18 cellular contexts compared by ENCODE assay signal in the genomic region with DNA sequence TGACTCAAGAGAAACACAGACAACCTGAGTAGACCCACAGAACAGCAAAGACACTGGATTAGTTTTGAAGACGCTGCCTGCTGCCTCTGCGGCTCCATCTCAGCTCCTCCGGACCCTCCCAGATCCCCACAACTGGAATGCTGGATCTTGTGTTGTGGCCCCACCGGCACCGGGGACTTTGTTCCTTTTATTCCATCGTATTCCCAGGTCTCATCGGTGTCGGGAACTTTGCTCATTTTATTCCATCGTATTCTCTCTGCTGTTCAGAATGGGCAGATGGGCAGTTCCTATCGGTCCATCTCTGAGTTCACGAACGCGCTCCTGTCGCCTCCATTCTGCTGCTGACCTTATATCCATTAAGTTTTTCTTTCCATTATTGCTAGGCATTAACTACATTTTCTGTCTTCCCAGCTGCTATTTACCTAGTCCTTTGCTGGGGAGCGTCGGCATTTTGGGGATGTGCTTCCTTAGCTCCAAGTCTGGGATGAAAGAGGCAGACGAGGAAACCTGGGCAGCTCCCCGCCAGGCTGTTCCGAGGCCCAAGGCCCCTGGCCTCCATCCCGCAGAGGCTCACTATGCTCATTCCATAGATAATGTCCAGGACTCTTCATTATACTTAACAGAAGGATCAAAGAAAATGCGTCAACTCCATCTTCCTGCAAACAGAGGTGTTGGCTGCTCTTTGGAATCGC.
A peak's percentile ranks its signal among the peaks of the same experiment; 100 is the strongest.
DNase-seq lines count a peak whose midpoint lies in the region; ATAC-seq and TF ChIP-seq lines count a peak whose summit lies in the region.
"Had no signal": no experiment of that assay in that cellular context is flagged by ENCODE, and none has a peak within 500 bp of the region (broad histone marks: within the 10 kb centered on the region; RNA-seq: fewer than 3 reads in every experiment).

No MANE protein-coding gene starts in this region.

- CTCF ChIA-PET in activated CD8-positive, alpha-beta T cell treated with anti-CD3 and anti-CD28 coated beads for 36 hours (lab: Charles Lee) = interaction anchor here (1.1 to 1.6 kb wide), 6 partner anchors 9 to 192 kb away, joined by 3 to 4 read pairs (median 3); partner anchors contain the start of gene MAD1L1
- CTCF ChIA-PET in activated CD8-positive, alpha-beta T cell treated with anti-CD3 and anti-CD28 coated beads, Interleukin-2, amount 10 ng/mL, durations not matched to agents 7 days and 5 days (lab: Charles Lee) = interaction anchor here (1.4 to 2.9 kb wide), 2 partner anchors 9 to 59 kb away, joined by 4 to 7 read pairs; no protein-coding TSS in a partner anchor
- CTCF ChIA-PET in CD4-positive, alpha-beta memory T cell (lab: Charles Lee; ENCODE audit: partially characterized antibody) = interaction anchor here (1.4 to 1.5 kb wide), 2 partner anchors 12 to 48 kb away, joined by 3 read pairs; no protein-coding TSS in a partner anchor
- CTCF ChIA-PET in activated CD4-positive, alpha-beta T cell treated with anti-CD3 and anti-CD28 coated beads for 36 hours (lab: Charles Lee) = interaction anchor here (0.6 to 1.3 kb wide), 5 partner anchors 28 to 1881 kb away, joined by 3 read pairs; no protein-coding TSS in a partner anchor

- H3K27me3 ChIP-seq in H7 (ENCODE audit: control insufficient read depth, insufficient read depth, low read length) = no peaks in the 10 kb centered on the region
- H3K27me3 ChIP-seq in sigmoid colon = no peaks in the 10 kb centered on the region
- no peaks in the 10 kb centered on the region for H3K27me3 ChIP-seq in CD4-positive, alpha-beta memory T cell (ENCODE audit: insufficient read depth, low read length)
- H3K27me3 ChIP-seq: transverse colon had no signal

- H3K4me1 ChIP-seq in sigmoid colon = peaks cover 0 to 12% (median 10%) of the 10 kb centered on the region in 4 donors
- peaks cover 13% of the 10 kb centered on the region for H3K4me1 ChIP-seq in CD4-positive, alpha-beta memory T cell (ENCODE audit: insufficient read depth, low read length)

- POLR2A ChIA-PET in activated CD8-positive, alpha-beta T cell treated with anti-CD3 and anti-CD28 coated beads for 36 hours (lab: Charles Lee) = interaction anchor here (0.6 to 3.2 kb wide), 2 partner anchors 101 to 566 kb away, joined by 3 to 10 read pairs; no protein-coding TSS in a partner anchor
- POLR2A ChIA-PET in activated CD8-positive, alpha-beta T cell treated with anti-CD3 and anti-CD28 coated beads, Interleukin-2, amount 10 ng/mL, durations not matched to agents 7 days and 5 days (lab: Charles Lee) = no interaction called here
- POLR2A ChIA-PET in CD4-positive, alpha-beta memory T cell (lab: Charles Lee; ENCODE audit: partially characterized antibody) = interaction anchor here (2.5 kb wide), 1 partner anchor 100 kb away, joined by 8 read pairs; no protein-coding TSS in a partner anchor
- POLR2A ChIA-PET in activated CD4-positive, alpha-beta T cell treated with anti-CD3 and anti-CD28 coated beads for 36 hours (lab: Charles Lee) = interaction anchor here (0.6 to 0.7 kb wide), 2 partner anchors 8 to 54 kb away, joined by 3 read pairs; no protein-coding TSS in a partner anchor

- TF ChIP-seq CTCF in activated CD8-positive, alpha-beta T cell treated with anti-CD3 and anti-CD28 coated beads for 36 hours (IDR thresholded peaks at IDR 0.05) = no peak
- no peak for TF ChIP-seq CTCF in sigmoid colon (IDR thresholded peaks at IDR 0.05)

- intact Hi-C loops in activated CD8-positive, alpha-beta T cell treated with anti-CD3 and anti-CD28 coated beads for 36 hours (cut with micrococcal nuclease) = no loop called here
- intact Hi-C loops in left colon (cut with DNase I, micrococcal nuclease) = no loop called here
- intact Hi-C loops in sigmoid colon (cut with DNase I) = no loop called here
- intact Hi-C loops in CD4-positive, alpha-beta memory T cell (cut with micrococcal nuclease) = no loop called here
- intact Hi-C loops in activated CD4-positive, alpha-beta T cell treated with anti-CD3 and anti-CD28 coated beads for 36 hours (cut with DNase I, micrococcal nuclease) = no loop called here

- peaks cover 12% of the 10 kb centered on the region for H3K36me3 Mint-ChIP-seq in activated CD8-positive, alpha-beta T cell treated with anti-CD3 and anti-CD28 coated beads for 36 hours (ENCODE audit: low read depth)
- peaks cover 20% of the 10 kb centered on the region for H3K36me3 Mint-ChIP-seq in activated CD8-positive, alpha-beta T cell treated with anti-CD3 and anti-CD28 coated beads, Interleukin-2, amount 10 ng/mL, durations not matched to agents 7 days and 5 days (ENCODE audit: low read depth)
- H3K36me3 Mint-ChIP-seq in CD4-positive, alpha-beta memory T cell = peaks cover 0 to 3% of the 10 kb centered on the region in 2 donors
- H3K36me3 Mint-ChIP-seq in activated CD4-positive, alpha-beta T cell treated with anti-CD3 and anti-CD28 coated beads for 36 hours (ENCODE audit: low read depth) = peaks cover 5% of the 10 kb centered on the region

- peak overlapping the region; percentile 7 for H3K27ac Mint-ChIP-seq in activated CD8-positive, alpha-beta T cell treated with anti-CD3 and anti-CD28 coated beads for 36 hours
- no peak overlapping the region for H3K27ac Mint-ChIP-seq in activated CD8-positive, alpha-beta T cell treated with anti-CD3 and anti-CD28 coated beads, Interleukin-2, amount 10 ng/mL, durations not matched to agents 7 days and 5 days
- peak overlapping the region in 1 of 7 donors; percentile 73 for H3K27ac Mint-ChIP-seq in CD4-positive, alpha-beta memory T cell
- no peak overlapping the region for H3K27ac Mint-ChIP-seq in activated CD4-positive, alpha-beta T cell treated with anti-CD3 and anti-CD28 coated beads for 36 hours

- H3K9me3 Mint-ChIP-seq in activated CD8-positive, alpha-beta T cell treated with anti-CD3 and anti-CD28 coated beads for 36 hours = no peaks in the 10 kb centered on the region
- no peaks in the 10 kb centered on the region for H3K9me3 Mint-ChIP-seq in activated CD8-positive, alpha-beta T cell treated with anti-CD3 and anti-CD28 coated beads, Interleukin-2, amount 10 ng/mL, durations not matched to agents 7 days and 5 days (ENCODE audit: insufficient read depth)
- H3K9me3 Mint-ChIP-seq in CD4-positive, alpha-beta memory T cell = peaks cover 0 to 3% (median 0%) of the 10 kb centered on the region in 8 donors
- H3K9me3 Mint-ChIP-seq in activated CD4-positive, alpha-beta T cell treated with anti-CD3 and anti-CD28 coated beads for 36 hours (ENCODE audit: low read depth) = no peaks in the 10 kb centered on the region

- H3K27ac ChIP-seq in sigmoid colon = no peak overlapping the region
- H3K27ac ChIP-seq in CD4-positive, alpha-beta memory T cell (ENCODE audit: low read depth, low read length) = no peak overlapping the region
- H3K27ac ChIP-seq: epithelial cell of prostate, transverse colon had no signal

- H3K9me3 ChIP-seq in sigmoid colon = no peaks in the 10 kb centered on the region
- no peaks in the 10 kb centered on the region for H3K9me3 ChIP-seq in CD4-positive, alpha-beta memory T cell (ENCODE audit: control insufficient read depth in 1 of 2, low read length in 2 of 2)
- H3K9me3 ChIP-seq: transverse colon had no signal

- no peak overlapping the region for H3K4me3 ChIP-seq in H7 (ENCODE audit: insufficient read depth, low read depth, low read length)
- no peak overlapping the region for H3K4me3 ChIP-seq in sigmoid colon
- no peak overlapping the region for H3K4me3 ChIP-seq in CD4-positive, alpha-beta memory T cell (ENCODE audit: low read length in 2 of 2)
- H3K4me3 ChIP-seq: transverse colon had no signal

- no peak for ATAC-seq in activated CD8-positive, alpha-beta T cell treated with anti-CD3 and anti-CD28 coated beads for 36 hours
- no peak for ATAC-seq in activated CD8-positive, alpha-beta T cell treated with anti-CD3 and anti-CD28 coated beads, Interleukin-2, amount 10 ng/mL, durations not matched to agents 7 days and 5 days
- no peak for ATAC-seq in left colon
- no peak for ATAC-seq in GM18861 (IDR thresholded peaks at IDR 0.05; ENCODE audit: unreplicated experiment)
- ATAC-seq in activated CD4-positive, alpha-beta T cell treated with anti-CD3 and anti-CD28 coated beads for 36 hours = no peak

- peaks cover 56% of the 10 kb centered on the region for H3K4me1 Mint-ChIP-seq in activated CD8-positive, alpha-beta T cell treated with anti-CD3 and anti-CD28 coated beads for 36 hours (ENCODE audit: low read depth)
- peaks cover 50% of the 10 kb centered on the region for H3K4me1 Mint-ChIP-seq in activated CD8-positive, alpha-beta T cell treated with anti-CD3 and anti-CD28 coated beads, Interleukin-2, amount 10 ng/mL, durations not matched to agents 7 days and 5 days (ENCODE audit: low read depth)
- peaks cover 25 to 46% (median 33%) of the 10 kb centered on the region in 4 donors for H3K4me1 Mint-ChIP-seq in CD4-positive, alpha-beta memory T cell
- H3K4me1 Mint-ChIP-seq in activated CD4-positive, alpha-beta T cell treated with anti-CD3 and anti-CD28 coated beads for 36 hours = peaks cover 55% of the 10 kb centered on the region

- H3K27me3 Mint-ChIP-seq in activated CD8-positive, alpha-beta T cell treated with anti-CD3 and anti-CD28 coated beads for 36 hours = no peaks in the 10 kb centered on the region
- H3K27me3 Mint-ChIP-seq in activated CD8-positive, alpha-beta T cell treated with anti-CD3 and anti-CD28 coated beads, Interleukin-2, amount 10 ng/mL, durations not matched to agents 7 days and 5 days (ENCODE audit: low read depth) = no peaks in the 10 kb centered on the region
- no peaks in the 10 kb centered on the region for H3K27me3 Mint-ChIP-seq in CD4-positive, alpha-beta memory T cell
- H3K27me3 Mint-ChIP-seq in activated CD4-positive, alpha-beta T cell treated with anti-CD3 and anti-CD28 coated beads for 36 hours = no peaks in the 10 kb centered on the region

- DNase-seq in activated CD8-positive, alpha-beta T cell treated with anti-CD3 and anti-CD28 coated beads for 36 hours = no peak
- no peak for DNase-seq in activated CD8-positive, alpha-beta T cell treated with anti-CD3 and anti-CD28 coated beads, Interleukin-2, amount 10 ng/mL, durations not matched to agents 7 days and 5 days
- peak; percentile 43 for DNase-seq in H7
- DNase-seq in left colon = peak; percentile 1 to 5
- peak; percentile 9 for DNase-seq in sigmoid colon
- no peak for DNase-seq in CD4-positive, alpha-beta memory T cell
- DNase-seq in activated CD4-positive, alpha-beta T cell treated with anti-CD3 and anti-CD28 coated beads for 36 hours = no peak
- DNase-seq: activated gamma-delta T cell; dermis blood vessel endothelial cell; IMR-90; mammary epithelial cell; NCI-H774; stimulated activated CD4-positive, alpha-beta T cell treated with anti-CD3 and anti-CD28 coated beads, Interleukin-4, amount 100 ng/mL, for 24 hours; stimulated activated CD8-positive, alpha-beta memory T cell treated with anti-CD3 and anti-CD28 coated beads, Interleukin-4, amount 100 ng/mL, for 48 hours; transverse colon had no signal

- H3K4me3 Mint-ChIP-seq in activated CD8-positive, alpha-beta T cell treated with anti-CD3 and anti-CD28 coated beads for 36 hours = no peak overlapping the region
- no peak overlapping the region for H3K4me3 Mint-ChIP-seq in activated CD8-positive, alpha-beta T cell treated with anti-CD3 and anti-CD28 coated beads, Interleukin-2, amount 10 ng/mL, durations not matched to agents 7 days and 5 days
- H3K4me3 Mint-ChIP-seq in CD4-positive, alpha-beta memory T cell = no peak overlapping the region
- H3K4me3 Mint-ChIP-seq in activated CD4-positive, alpha-beta T cell treated with anti-CD3 and anti-CD28 coated beads for 36 hours = no peak overlapping the region
- H3K4me3 Mint-ChIP-seq: brain had no signal

- TF ChIP-seq EP300 in sigmoid colon (IDR thresholded peaks at IDR 0.05) = no peak

- WGBS in sigmoid colon, 2 donors = 96 to 98% methylated on average over 22 of the region's 22 CpGs

- TF ChIP-seq POLR2A in sigmoid colon (IDR thresholded peaks at IDR 0.05) = no peak

- H3K36me3 ChIP-seq in H7 (replicated peaks; ENCODE audit: control insufficient read depth, insufficient read depth, low read length) = no peaks in the 10 kb centered on the region
- peaks cover 0 to 7% (median 0%) of the 10 kb centered on the region in 4 donors for H3K36me3 ChIP-seq in sigmoid colon
- no peaks in the 10 kb centered on the region for H3K36me3 ChIP-seq in CD4-positive, alpha-beta memory T cell (ENCODE audit: insufficient read depth, low read length)

Comparison
In these comparisons a context has a peak if more than half of its experiments do, and no peak if none do; other contexts are left out.
1. DNase-seq: peak in H7 (single experiment), left colon (2 of 2) and sigmoid colon (single experiment); none in activated CD8-positive, alpha-beta T cell treated with anti-CD3 and anti-CD28 coated beads for 36 hours (single experiment), activated CD8-positive, alpha-beta T cell treated with anti-CD3 and anti-CD28 coated beads, Interleukin-2, amount 10 ng/mL, durations not matched to agents 7 days and 5 days (single experiment), CD4-positive, alpha-beta memory T cell (0 of 5) and activated CD4-positive, alpha-beta T cell treated with anti-CD3 and anti-CD28 coated beads for 36 hours (single experiment).